ENCODE assay signal across 11 cellular contexts in genomic region chr5:124718376-124718775, GRCh38. TPM values are rescaled to one million over a fixed set of nuclear protein-coding genes. Genes with fewer than 3 reads are reported as not detected.
DNase-seq lines count a peak whose midpoint lies in the region; ATAC-seq and TF ChIP-seq lines count a peak whose summit lies in the region.
"Had no signal": no experiment of that assay in that cellular context is flagged by ENCODE, and none has a peak within 500 bp of the region (broad histone marks: within the 10 kb centered on the region; RNA-seq: fewer than 3 reads in every experiment).

No MANE protein-coding gene starts in this region.

- H3K4me3 Mint-ChIP-seq in glutamatergic neuron (ENCODE audit: unreplicated experiment) (peak overlapping the region; percentile 58), type B pancreatic cell (no peak overlapping the region), T-cell (no peak overlapping the region)

- peak overlapping the region; percentile 15 for H3K27ac Mint-ChIP-seq in glutamatergic neuron (ENCODE audit: unreplicated experiment)
- H3K27ac Mint-ChIP-seq in type B pancreatic cell: peak overlapping the region; percentile 49
- no peak overlapping the region for H3K27ac Mint-ChIP-seq in T-cell

- POLR2A ChIA-PET in T-cell (lab: Charles Lee): no interaction called here

- H3K4me3 ChIP-seq in cardiac muscle cell (no peak overlapping the region), heart right ventricle (no peak overlapping the region)
- H3K4me3 ChIP-seq: ovary had no signal

- intact Hi-C loops in heart right ventricle (cut with DNase I): no loop called here

- TF ChIP-seq CTCF in cardiac muscle cell (IDR thresholded peaks at IDR 0.05; ENCODE audit: low read depth, low read length) (no peak), heart right ventricle (IDR thresholded peaks at IDR 0.05) (no peak), glutamatergic neuron (IDR thresholded peaks at IDR 0.05; ENCODE audit: partially characterized antibody, unreplicated experiment) (no peak), type B pancreatic cell (conservative IDR thresholded peaks at IDR 0.05) (no peak)

- H3K9me3 Mint-ChIP-seq in glutamatergic neuron (ENCODE audit: unreplicated experiment): peaks cover 3% of the 10 kb centered on the region
- H3K9me3 Mint-ChIP-seq in type B pancreatic cell: no peaks in the 10 kb centered on the region
- H3K9me3 Mint-ChIP-seq in T-cell: peaks cover 3 to 5% (median 5%) of the 10 kb centered on the region in 3 donors

- H3K36me3 Mint-ChIP-seq in glutamatergic neuron (ENCODE audit: unreplicated experiment) (no peaks in the 10 kb centered on the region), type B pancreatic cell (peaks cover 13% of the 10 kb centered on the region), T-cell (no peaks in the 10 kb centered on the region)

- peaks cover 51% of the 10 kb centered on the region for H3K4me1 Mint-ChIP-seq in glutamatergic neuron (ENCODE audit: low read depth, unreplicated experiment)
- peaks cover 42% of the 10 kb centered on the region for H3K4me1 Mint-ChIP-seq in type B pancreatic cell (ENCODE audit: unreplicated experiment)
- no peaks in the 10 kb centered on the region for H3K4me1 Mint-ChIP-seq in T-cell

- no peaks in the 10 kb centered on the region for H3K36me3 ChIP-seq in cardiac muscle cell
- no peaks in the 10 kb centered on the region for H3K36me3 ChIP-seq in heart right ventricle
- H3K36me3 ChIP-seq: ovary had no signal

- no peaks in the 10 kb centered on the region for H3K9me3 ChIP-seq in cardiac muscle cell (ENCODE audit: low read depth)
- H3K9me3 ChIP-seq in heart right ventricle: no peaks in the 10 kb centered on the region
- H3K9me3 ChIP-seq: ovary had no signal

- H3K27me3 Mint-ChIP-seq in glutamatergic neuron (ENCODE audit: unreplicated experiment) (peaks cover 1% of the 10 kb centered on the region), type B pancreatic cell (no peaks in the 10 kb centered on the region), T-cell (no peaks in the 10 kb centered on the region)

- H3K27me3 ChIP-seq in cardiac muscle cell (no peaks in the 10 kb centered on the region), heart right ventricle (no peaks in the 10 kb centered on the region)
- H3K27me3 ChIP-seq: ovary had no signal

- H3K27ac ChIP-seq in cardiac muscle cell (peak overlapping the region; percentile 71), heart right ventricle (no peak overlapping the region)
- H3K27ac ChIP-seq: ovary had no signal

- WGBS in heart right ventricle, 2 donors: 48 to 50% methylated on average over 2 of the region's 2 CpGs

- DNase-seq in cardiac muscle cell (ENCODE audit: low read depth in 1 of 2, low spot score in 1 of 2) (no peak), heart right ventricle (no peak), RPMI7951 (ENCODE audit: low read depth) (peak; percentile 45), glutamatergic neuron (no peak), type B pancreatic cell (ENCODE audit: extremely low spot score, unreplicated experiment) (no peak), T-cell (no peak)
- DNase-seq: left cardiac atrium, NCI-H187, ovary had no signal

- CTCF ChIA-PET in T-cell (lab: Charles Lee): no interaction called here

- ATAC-seq in heart right ventricle (no peak), HG03565 (IDR thresholded peaks at IDR 0.05; ENCODE audit: unreplicated experiment) (no peak), GM18519 (IDR thresholded peaks at IDR 0.05; ENCODE audit: low FRiP score, unreplicated experiment) (no peak), T-cell (replicated peaks in 1 of 4) (no peak)

- H3K4me1 ChIP-seq in cardiac muscle cell (ENCODE audit: low read depth) (peaks cover 62% of the 10 kb centered on the region), heart right ventricle (peaks cover 6 to 50% (median 25%) of the 10 kb centered on the region in 9 donors)

RNA-seq across cellular contexts. Expression of gene ZNF608, which starts 28.1 kb away (rescaled TPM):
- total RNA-seq in cardiac muscle cell (75.0 and 115 TPM in 2 replicates), heart right ventricle (10 to 100 TPM in 9 of 10 donors, 1 to 10 TPM in 1; 9.8 to 22.9 (median 13.1) TPM), glutamatergic neuron (ENCODE audit: unreplicated experiment) (161 TPM), type B pancreatic cell (ENCODE audit: low replicate concordance) (37.4 and 63.0 TPM in 2 replicates), T-cell (1 to 10 TPM in 2 of 5 donors, under 1 TPM in 3; 0.26 to 1.3 (median 0.49) TPM)
- polyA plus RNA-seq in cardiac muscle cell (39.9 and 61.3 TPM in 2 replicates), heart right ventricle (10 to 100 TPM in 1 of 2 donors, 1 to 10 TPM in 1; 3.3 to 17.2 TPM)
- 15.9 TPM in 2 replicates for total RNA-seq in RPMI7951 (2014; rRNA removed; shearing (Covaris generic))

Comparison
In these comparisons a context has a peak if more than half of its experiments do, and no peak if none do; other contexts are left out.
1. H3K27ac Mint-ChIP-seq: peak in glutamatergic neuron (single experiment) and type B pancreatic cell (single experiment); none in T-cell (0 of 2).